In the genomic region with DNA sequence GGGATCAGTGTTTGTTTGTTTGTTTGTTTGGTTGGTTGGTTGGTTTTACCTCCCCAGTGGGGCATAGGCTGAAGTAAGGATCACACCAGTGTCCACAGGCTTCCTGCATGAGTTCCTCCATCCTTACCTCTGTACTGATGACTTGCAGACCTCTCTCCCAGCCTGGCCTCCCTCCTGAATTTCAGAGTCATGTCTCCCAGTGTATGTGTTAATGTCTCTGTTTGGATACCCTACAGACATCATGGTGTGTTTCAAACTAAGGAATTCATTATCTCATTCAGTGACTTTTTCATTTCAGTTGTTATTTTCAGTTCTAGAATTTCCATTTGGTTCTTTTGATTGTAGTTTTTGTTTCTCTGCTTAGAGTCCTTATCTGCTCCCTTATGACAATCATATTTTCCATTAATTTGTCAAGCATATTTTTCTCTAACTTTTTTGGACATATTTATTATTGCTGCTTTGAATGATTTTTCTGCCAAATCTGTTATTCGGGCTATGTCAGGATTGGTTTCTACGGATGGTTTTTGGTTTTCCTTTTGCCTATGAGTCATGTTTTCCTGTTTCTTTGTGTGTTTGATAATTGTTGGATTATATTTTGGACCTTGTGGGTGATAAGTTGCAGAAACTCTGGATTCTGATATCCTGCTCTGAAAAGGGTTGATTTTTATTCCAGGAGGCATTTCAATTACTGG, we compare ENCODE assay signal across 19 cellular contexts. TPM values are rescaled to one million over a fixed set of nuclear protein-coding genes. Genes with fewer than 3 reads are reported as not detected.
DNase-seq lines count a peak whose midpoint lies in the region; ATAC-seq and TF ChIP-seq lines count a peak whose summit lies in the region.
"Had no signal": no experiment of that assay in that cellular context is flagged by ENCODE, and none has a peak within 500 bp of the region (broad histone marks: within the 10 kb centered on the region; RNA-seq: fewer than 3 reads in every experiment).

No MANE protein-coding gene starts in this region.

- no peaks in the 10 kb centered on the region for H3K27me3 Mint-ChIP-seq in activated CD4-positive, alpha-beta T cell treated with anti-CD3 and anti-CD28 coated beads for 36 hours
- no peaks in the 10 kb centered on the region for H3K27me3 Mint-ChIP-seq in activated CD4-positive, alpha-beta T cell treated with anti-CD3 and anti-CD28 coated beads, Interleukin-2, amount 10 ng/mL, durations not matched to agents 7 days and 5 days
- H3K27me3 Mint-ChIP-seq in stimulated activated memory B cell treated with anti-CD40 and anti-IgM and Interleukin-4, amounts not matched to agents 10 μg/mL and 1 μg/mL and 100 μg/mL, for 72 hours = no peaks in the 10 kb centered on the region
- H3K27me3 Mint-ChIP-seq: CD4-positive, alpha-beta T cell; central memory CD8-positive, alpha-beta T cell had no signal

- peak; percentile 26 for ATAC-seq in activated CD4-positive, alpha-beta T cell treated with anti-CD3 and anti-CD28 coated beads for 36 hours
- ATAC-seq in RWPE2 (ENCODE audit: low read depth) (no peak), GM19467 (IDR thresholded peaks at IDR 0.05; ENCODE audit: unreplicated experiment) (no peak)
- ATAC-seq in stimulated activated memory B cell treated with anti-CD40 and anti-IgM and Interleukin-4, amounts not matched to agents 10 μg/mL and 1 μg/mL and 100 μg/mL, for 72 hours = no peak
- no peak for ATAC-seq in stimulated activated naive CD8-positive, alpha-beta T cell treated with anti-CD3 and anti-CD28 coated beads, Interleukin-15, Interleukin-2, amounts not matched to agents 100 U/mL and 50 U/mL, for 24 hours
- ATAC-seq: activated CD4-positive, CD25-positive, alpha-beta regulatory T cell treated with anti-CD3 and anti-CD28 coated beads, Interleukin-2, amount 50 U/mL, for 24 hours; GM23338; sciatic nerve had no signal

- POLR2A ChIA-PET in activated CD4-positive, alpha-beta T cell treated with anti-CD3 and anti-CD28 coated beads for 36 hours (lab: Charles Lee) = no interaction called here
- POLR2A ChIA-PET in activated CD4-positive, alpha-beta T cell treated with anti-CD3 and anti-CD28 coated beads, Interleukin-2, amount 10 ng/mL, durations not matched to agents 7 days and 5 days (lab: Charles Lee) = no interaction called here

- peaks cover 11% of the 10 kb centered on the region for H3K4me1 Mint-ChIP-seq in activated CD4-positive, alpha-beta T cell treated with anti-CD3 and anti-CD28 coated beads for 36 hours
- peaks cover 8% of the 10 kb centered on the region for H3K4me1 Mint-ChIP-seq in activated CD4-positive, alpha-beta T cell treated with anti-CD3 and anti-CD28 coated beads, Interleukin-2, amount 10 ng/mL, durations not matched to agents 7 days and 5 days
- H3K4me1 Mint-ChIP-seq in stimulated activated memory B cell treated with anti-CD40 and anti-IgM and Interleukin-4, amounts not matched to agents 10 μg/mL and 1 μg/mL and 100 μg/mL, for 72 hours = peaks cover 1% of the 10 kb centered on the region
- H3K4me1 Mint-ChIP-seq: GM23338 had no signal

- DNase-seq in activated CD4-positive, alpha-beta T cell treated with anti-CD3 and anti-CD28 coated beads for 36 hours = no peak
- DNase-seq in activated CD4-positive, alpha-beta T cell treated with anti-CD3 and anti-CD28 coated beads, Interleukin-2, amount 10 ng/mL, durations not matched to agents 7 days and 5 days = no peak
- DNase-seq in RWPE2 (ENCODE audit: low spot score) (peak; percentile 9), brain microvascular endothelial cell (peak; percentile 11), posterior vena cava (ENCODE audit: low spot score) (peak; percentile 5)
- no peak for DNase-seq in stimulated activated naive CD8-positive, alpha-beta T cell treated with anti-CD3 and anti-CD28 coated beads, Interleukin-15, Interleukin-2, amounts not matched to agents 100 U/mL and 50 U/mL, for 24 hours
- DNase-seq: CD4-positive, alpha-beta T cell; NCI-H2171 treated with DMSO at 0.1 percent for 48 hours; occipital lobe; RPMI8226 had no signal

- H3K9me3 Mint-ChIP-seq in activated CD4-positive, alpha-beta T cell treated with anti-CD3 and anti-CD28 coated beads for 36 hours (ENCODE audit: low read depth) = no peaks in the 10 kb centered on the region
- H3K9me3 Mint-ChIP-seq in activated CD4-positive, alpha-beta T cell treated with anti-CD3 and anti-CD28 coated beads, Interleukin-2, amount 10 ng/mL, durations not matched to agents 7 days and 5 days = peaks cover 9% of the 10 kb centered on the region
- H3K9me3 Mint-ChIP-seq in stimulated activated memory B cell treated with anti-CD40 and anti-IgM and Interleukin-4, amounts not matched to agents 10 μg/mL and 1 μg/mL and 100 μg/mL, for 72 hours = peaks cover 3% of the 10 kb centered on the region
- H3K9me3 Mint-ChIP-seq: central memory CD8-positive, alpha-beta T cell; GM23338 had no signal

- H3K27me3 ChIP-seq in RWPE2 (ENCODE audit: insufficient read depth, poor library complexity, severe bottlenecking) = no peaks in the 10 kb centered on the region
- H3K27me3 ChIP-seq in brain microvascular endothelial cell (replicated peaks) = no peaks in the 10 kb centered on the region

- CTCF ChIA-PET in activated CD4-positive, alpha-beta T cell treated with anti-CD3 and anti-CD28 coated beads for 36 hours (lab: Charles Lee) = interaction anchor here (0.6 kb wide), 1 partner anchor 182 kb away, joined by 3 read pairs; no protein-coding TSS in a partner anchor
- CTCF ChIA-PET in activated CD4-positive, alpha-beta T cell treated with anti-CD3 and anti-CD28 coated beads, Interleukin-2, amount 10 ng/mL, durations not matched to agents 7 days and 5 days (lab: Charles Lee) = no interaction called here

- in situ Hi-C loops in brain microvascular endothelial cell (cut with HindIII; ENCODE audit: low pct_ligation_motif_present, low sequenced_read_pairs) = no loop called here

- H3K27ac ChIP-seq in RWPE2 (ENCODE audit: poor library complexity, severe bottlenecking) (no peak overlapping the region), brain microvascular endothelial cell (peak overlapping the region; percentile 4)

- no peak overlapping the region for H3K4me3 Mint-ChIP-seq in activated CD4-positive, alpha-beta T cell treated with anti-CD3 and anti-CD28 coated beads for 36 hours
- no peak overlapping the region for H3K4me3 Mint-ChIP-seq in activated CD4-positive, alpha-beta T cell treated with anti-CD3 and anti-CD28 coated beads, Interleukin-2, amount 10 ng/mL, durations not matched to agents 7 days and 5 days
- H3K4me3 Mint-ChIP-seq in stimulated activated memory B cell treated with anti-CD40 and anti-IgM and Interleukin-4, amounts not matched to agents 10 μg/mL and 1 μg/mL and 100 μg/mL, for 72 hours = no peak overlapping the region
- H3K4me3 Mint-ChIP-seq: activated naive CD8-positive, alpha-beta T cell treated with anti-CD3 and anti-CD28 coated beads, Interleukin-2, amount 10 ng/mL, durations not matched to agents 7 days and 5 days; CD4-positive, alpha-beta T cell; central memory CD8-positive, alpha-beta T cell; GM23338 had no signal

- no peak overlapping the region for H3K27ac Mint-ChIP-seq in activated CD4-positive, alpha-beta T cell treated with anti-CD3 and anti-CD28 coated beads for 36 hours
- no peak overlapping the region for H3K27ac Mint-ChIP-seq in activated CD4-positive, alpha-beta T cell treated with anti-CD3 and anti-CD28 coated beads, Interleukin-2, amount 10 ng/mL, durations not matched to agents 7 days and 5 days
- H3K27ac Mint-ChIP-seq in stimulated activated memory B cell treated with anti-CD40 and anti-IgM and Interleukin-4, amounts not matched to agents 10 μg/mL and 1 μg/mL and 100 μg/mL, for 72 hours = no peak overlapping the region
- H3K27ac Mint-ChIP-seq: activated naive CD8-positive, alpha-beta T cell treated with anti-CD3 and anti-CD28 coated beads, Interleukin-2, amount 10 ng/mL, durations not matched to agents 7 days and 5 days; CD4-positive, alpha-beta T cell; GM23338 had no signal

- H3K4me1 ChIP-seq in RWPE2 (ENCODE audit: insufficient read depth, poor library complexity, severe bottlenecking) = peaks cover 13% of the 10 kb centered on the region

- no peaks in the 10 kb centered on the region for H3K9me3 ChIP-seq in RWPE2 (ENCODE audit: severe bottlenecking)

- H3K36me3 Mint-ChIP-seq in activated CD4-positive, alpha-beta T cell treated with anti-CD3 and anti-CD28 coated beads for 36 hours (ENCODE audit: low read depth) = no peaks in the 10 kb centered on the region
- no peaks in the 10 kb centered on the region for H3K36me3 Mint-ChIP-seq in activated CD4-positive, alpha-beta T cell treated with anti-CD3 and anti-CD28 coated beads, Interleukin-2, amount 10 ng/mL, durations not matched to agents 7 days and 5 days (ENCODE audit: low read depth)
- no peaks in the 10 kb centered on the region for H3K36me3 Mint-ChIP-seq in stimulated activated memory B cell treated with anti-CD40 and anti-IgM and Interleukin-4, amounts not matched to agents 10 μg/mL and 1 μg/mL and 100 μg/mL, for 72 hours

- H3K4me3 ChIP-seq in RWPE2 (ENCODE audit: severe bottlenecking) (no peak overlapping the region), brain microvascular endothelial cell (ENCODE audit: low read depth, low read length) (no peak overlapping the region)
- H3K4me3 ChIP-seq: GM23338 had no signal

- intact Hi-C loops in activated CD4-positive, alpha-beta T cell treated with anti-CD3 and anti-CD28 coated beads for 36 hours (cut with DNase I, micrococcal nuclease) = no loop called here
- intact Hi-C loops in posterior vena cava (cut with DNase I) = no loop called here

- H3K36me3 ChIP-seq in RWPE2 (ENCODE audit: low read depth) (no peaks in the 10 kb centered on the region), brain microvascular endothelial cell (replicated peaks) (no peaks in the 10 kb centered on the region)

- TF ChIP-seq CTCF in RWPE2 (IDR thresholded peaks at IDR 0.05; ENCODE audit: poor library complexity, severe bottlenecking) (no peak), brain microvascular endothelial cell (IDR thresholded peaks at IDR 0.05; ENCODE audit: low read depth, low read length, missing control alignments) (no peak)

RNA-seq across cellular contexts. Expression of a gene that starts 23.6 kb away (rescaled TPM):
- total RNA-seq in activated CD4-positive, alpha-beta T cell treated with anti-CD3 and anti-CD28 coated beads for 36 hours = not detected
- total RNA-seq in activated CD4-positive, alpha-beta T cell treated with anti-CD3 and anti-CD28 coated beads, Interleukin-2, amount 10 ng/mL, durations not matched to agents 7 days and 5 days = not detected
- total RNA-seq in posterior vena cava = under 1 TPM; 0.46 to 0.57 TPM
- total RNA-seq: activated naive CD8-positive, alpha-beta T cell treated with anti-CD3 and anti-CD28 coated beads, Interleukin-2, amount 10 ng/mL, durations not matched to agents 7 days and 5 days; CD4-positive, alpha-beta T cell; frontal cortex; occipital lobe; T-helper 1 cell treated with Interleukin-12 subunit alpha and Interleukin-12 subunit beta and Interleukin-4 antibody, amounts not matched to agents 30 ng/mL and 1 ng/mL, for 36 hours had no signal

Comparison
In these comparisons a context has a peak if more than half of its experiments do, and no peak if none do; other contexts are left out.
1. DNase-seq: peak in RWPE2 (single experiment), brain microvascular endothelial cell (single experiment) and posterior vena cava (single experiment); none in activated CD4-positive, alpha-beta T cell treated with anti-CD3 and anti-CD28 coated beads for 36 hours (single experiment), activated CD4-positive, alpha-beta T cell treated with anti-CD3 and anti-CD28 coated beads, Interleukin-2, amount 10 ng/mL, durations not matched to agents 7 days and 5 days (single experiment) and stimulated activated naive CD8-positive, alpha-beta T cell treated with anti-CD3 and anti-CD28 coated beads, Interleukin-15, Interleukin-2, amounts not matched to agents 100 U/mL and 50 U/mL, for 24 hours (single experiment).